ENCODE assay signal across 13 cellular contexts in the genomic region with DNA sequence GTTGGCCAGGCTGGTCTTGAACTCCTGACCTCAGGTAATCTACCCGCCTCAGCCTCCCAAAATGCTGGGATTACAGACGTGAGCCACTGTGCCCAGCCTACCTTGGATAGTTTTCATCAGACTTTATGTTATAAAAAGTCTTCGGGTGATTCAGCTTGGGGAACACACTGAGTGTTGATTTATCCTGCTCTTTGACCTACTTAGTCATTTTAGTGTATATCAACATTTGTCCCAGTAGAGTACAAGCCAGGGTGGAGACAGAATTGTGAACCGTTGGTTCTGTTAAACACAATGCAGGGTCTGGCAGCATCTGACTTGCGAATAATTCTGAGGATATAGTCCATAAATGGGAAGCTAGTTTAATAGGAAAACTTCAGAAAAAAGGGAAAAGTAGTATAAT. TPM values are rescaled to one million over a fixed set of nuclear protein-coding genes. Genes with fewer than 3 reads are reported as not detected.
DNase-seq lines count a peak whose midpoint lies in the region; ATAC-seq, FAIRE-seq and TF ChIP-seq lines count a peak whose summit lies in the region.
"Had no signal": no experiment of that assay in that cellular context is flagged by ENCODE, and none has a peak within 500 bp of the region (broad histone marks: within the 10 kb centered on the region; RNA-seq: fewer than 3 reads in every experiment).

No MANE protein-coding gene starts in this region.

- H3K4me2 ChIP-seq in GM23248 (ENCODE audit: unreplicated experiment) (peak overlapping the region; percentile 63), smooth muscle cell (no peak overlapping the region)

- H3K27me3 ChIP-seq in GM23248 (replicated peaks; ENCODE audit: insufficient read depth) (no peaks in the 10 kb centered on the region), ascending aorta (no peaks in the 10 kb centered on the region), left ventricle myocardium inferior (ENCODE audit: low read depth) (no peaks in the 10 kb centered on the region), smooth muscle cell (ENCODE audit: low read depth) (no peaks in the 10 kb centered on the region)

- TF ChIP-seq POLR2A in GM12892 (IDR thresholded peaks at IDR 0.05; ENCODE audit: low read depth, low read length), result no peak

- intact Hi-C loops in ascending aorta (cut with DNase I), result no loop called here
- intact Hi-C loops in left ventricle myocardium inferior (cut with micrococcal nuclease), result no loop called here

- H3K36me3 ChIP-seq in GM23248 (ENCODE audit: low read depth), result peaks cover 27% of the 10 kb centered on the region
- H3K36me3 ChIP-seq in ascending aorta, result peaks cover 44 to 48% of the 10 kb centered on the region in 2 donors
- H3K36me3 ChIP-seq in left ventricle myocardium inferior, result peaks cover 84% of the 10 kb centered on the region
- H3K36me3 ChIP-seq in smooth muscle cell (ENCODE audit: low read depth), result peaks cover 2% of the 10 kb centered on the region

- H3K9ac ChIP-seq in GM23248 (peak overlapping the region; percentile 21; the same call in 1 of the 2 replicates), smooth muscle cell (ENCODE audit: low read depth) (no peak overlapping the region)

- WGBS in GM23248 (ENCODE audit: low coverage in 1 of 2, low lambda C conversion rate in 2 of 2, missing lambda C conversion rate in 2 of 2), 2 experiments, result 36 to 37% methylated on average over 5 of the region's 5 CpGs
- WGBS in smooth muscle cell (ENCODE audit: low lambda C conversion rate), result 82% methylated on average over 5 of the region's 5 CpGs

- peaks cover 44% of the 10 kb centered on the region for H3K4me1 ChIP-seq in GM23248 (ENCODE audit: insufficient read depth)
- H3K4me1 ChIP-seq in ascending aorta, result peaks cover 0 to 2% of the 10 kb centered on the region in 2 donors
- peaks cover 25% of the 10 kb centered on the region for H3K4me1 ChIP-seq in left ventricle myocardium inferior
- H3K4me1 ChIP-seq in smooth muscle cell (ENCODE audit: low read depth), result no peaks in the 10 kb centered on the region

- H2AFZ ChIP-seq in GM23248 (no peak overlapping the region), smooth muscle cell (ENCODE audit: low read depth) (no peak overlapping the region)

- H3K79me2 ChIP-seq in GM23248 (ENCODE audit: insufficient read depth) (0 out of 2 replicates have a peak, but pooled peaks cover 5% of the 10 kb centered on the region), smooth muscle cell (ENCODE audit: low read depth) (no peaks in the 10 kb centered on the region)

- peak overlapping the region; percentile 84 for H3K27ac ChIP-seq in GM23248
- peak overlapping the region; percentile 60 to 71 for H3K27ac ChIP-seq in ascending aorta
- H3K27ac ChIP-seq in left ventricle myocardium inferior (replicated peaks), result peak overlapping the region; percentile 86
- peak overlapping the region; percentile 62 for H3K27ac ChIP-seq in smooth muscle cell (ENCODE audit: low read depth)

- H3K9me2 ChIP-seq in GM23248 (ENCODE audit: insufficient read depth), result no peaks in the 10 kb centered on the region

- no peak for ATAC-seq in HG03025 (IDR thresholded peaks at IDR 0.05; ENCODE audit: low FRiP score, unreplicated experiment)
- ATAC-seq: activated CD8-positive, alpha-beta T cell treated with anti-CD3 and anti-CD28 coated beads for 36 hours had no signal

- peak; percentile 80 for DNase-seq in GM23248
- DNase-seq in ascending aorta (ENCODE audit: low spot score in 2 of 2), result no peak
- DNase-seq in left ventricle myocardium inferior, result no peak
- DNase-seq in smooth muscle cell (lab: John Stamatoyannopoulos, UW; ENCODE audit: unreplicated experiment), result no peak
- no peak for DNase-seq in GM12892 (ENCODE audit: insufficient read length)
- no peak for DNase-seq in mesenteric fat pad (ENCODE audit: low spot score)
- no peak for DNase-seq in stimulated activated CD4-positive, alpha-beta T cell treated with anti-CD3 and anti-CD28 coated beads, Interleukin-2, amount 100 ng/mL, for 48 hours
- DNase-seq: activated CD8-positive, alpha-beta T cell treated with anti-CD3 and anti-CD28 coated beads for 36 hours; foreskin melanocyte; NCI-H446 treated with DMSO at 0.1 percent for 48 hours; SW 1271 had no signal

- H4K20me1 ChIP-seq in GM23248 (ENCODE audit: insufficient read depth), result no peaks in the 10 kb centered on the region
- H4K20me1 ChIP-seq in smooth muscle cell (ENCODE audit: low read depth), result no peaks in the 10 kb centered on the region

- in situ Hi-C loops in GM23248 (cut with MboI), result no loop called here

- H3F3A ChIP-seq in GM23248 (ENCODE audit: insufficient read depth) (peaks cover 50% of the 10 kb centered on the region), smooth muscle cell (ENCODE audit: low read depth) (no peaks in the 10 kb centered on the region)

- H3K9me3 ChIP-seq in GM23248 (ENCODE audit: low read depth) (no peaks in the 10 kb centered on the region), ascending aorta (no peaks in the 10 kb centered on the region), left ventricle myocardium inferior (replicated peaks) (no peaks in the 10 kb centered on the region), smooth muscle cell (replicated peaks; ENCODE audit: low read depth) (no peaks in the 10 kb centered on the region)

- no peak for FAIRE-seq in GM12892 (lab: Jason Lieb, UNC)

- no peak for TF ChIP-seq CTCF in ascending aorta (IDR thresholded peaks at IDR 0.05)
- TF ChIP-seq CTCF in left ventricle myocardium inferior (IDR thresholded peaks at IDR 0.05; ENCODE audit: borderline replicate concordance), result no peak
- TF ChIP-seq CTCF in smooth muscle cell (IDR thresholded peaks at IDR 0.05; ENCODE audit: borderline replicate concordance, insufficient read depth, poor library complexity, severe bottlenecking), result no peak

- H3K4me3 ChIP-seq in GM23248, result no peak overlapping the region
- H3K4me3 ChIP-seq in ascending aorta, result no peak overlapping the region
- no peak overlapping the region for H3K4me3 ChIP-seq in left ventricle myocardium inferior
- no peak overlapping the region for H3K4me3 ChIP-seq in smooth muscle cell
- H3K4me3 ChIP-seq: skin epidermis had no signal

RNA-seq across cellular contexts. Expression of gene NFX1, which starts 39.7 kb away (rescaled TPM):
- 20.4 and 23.8 TPM in 2 replicates for total RNA-seq in GM23248 (2014; rRNA removed; shearing (Covaris generic))
- polyA plus RNA-seq in GM23248 (2016; fragmentation: Nextera tagmentation; extraction: Ambion mirVana) (27.8 and 28.1 TPM in 2 replicates), smooth muscle cell (18.4 and 22.8 TPM in 2 replicates)
- total RNA-seq in ascending aorta (14.2 TPM), left ventricle myocardium inferior (31.4 TPM), smooth muscle cell (19.3 and 20.5 TPM in 2 replicates), mesenteric fat pad (39.1 TPM)
- polyA plus RNA-seq in GM12892 (2012; ENCODE audit: missing spikeins), result 26.2 TPM
